Comparison of ENCODE assay signal across 20 cellular contexts in genomic region chr4:156472624-156473023, GRCh38.
"Had no signal": no experiment of that assay in that cellular context is flagged by ENCODE, and none has a peak within 500 bp of the region (broad histone marks: within the 10 kb centered on the region; RNA-seq: fewer than 3 reads in every experiment).

No MANE protein-coding gene starts in this region.

- H3K27ac ChIP-seq: cardiac muscle cell, esophagus muscularis mucosa, neural progenitor cell, ovary, right lobe of liver, tibial artery, WERI-Rb-1 had no signal

- H3K4me1 ChIP-seq: esophagus muscularis mucosa, neural progenitor cell, right lobe of liver had no signal

- H3K36me3 Mint-ChIP-seq: activated naive CD4-positive, alpha-beta T cell treated with anti-CD3 and anti-CD28 coated beads, Interleukin-2, amount 50 U/mL, for 72 hours; naive thymus-derived CD4-positive, alpha-beta T cell; neural progenitor cell; stimulated activated naive B cell treated with anti-CD40 and anti-IgM and Interleukin-4, amounts not matched to agents 10 μg/mL and 1 μg/mL and 100 μg/mL, for 72 hours had no signal

- H3K36me3 ChIP-seq: cardiac muscle cell, esophagus muscularis mucosa, neural progenitor cell, ovary, right lobe of liver, tibial artery, WERI-Rb-1 had no signal

- H3K9me3 ChIP-seq: esophagus muscularis mucosa, mucosa of descending colon, ovary, right lobe of liver, tibial artery had no signal

- H3K4me3 ChIP-seq: cardiac muscle cell, esophagus muscularis mucosa, mucosa of descending colon, neural progenitor cell, ovary, right lobe of liver, tibial artery had no signal

- H3K9ac ChIP-seq: neural progenitor cell had no signal

- H2AFZ ChIP-seq: neural progenitor cell had no signal

- DNase-seq: activated CD4-positive, alpha-beta T cell treated with anti-CD3 and anti-CD28 coated beads for 1 hour; activated gamma-delta T cell; activated T-cell treated with anti-CD3 and anti-CD28 coated beads, Interleukin-2, amount 50 U/mL, for 72 hours; amniotic stem cell; effector CD8-positive, alpha-beta T cell; mesenchymal stem cell; mucosa of descending colon; naive thymus-derived CD4-positive, alpha-beta T cell; ovary; right lobe of liver; stimulated activated naive B cell treated with anti-CD40 and anti-IgM and Interleukin-4, amounts not matched to agents 10 μg/mL and 1 μg/mL and 100 μg/mL, for 72 hours; T-helper 17 cell; tibial artery; WERI-Rb-1 had no signal

- H3K4me1 Mint-ChIP-seq: naive thymus-derived CD4-positive, alpha-beta T cell; stimulated activated naive B cell treated with anti-CD40 and anti-IgM and Interleukin-4, amounts not matched to agents 10 μg/mL and 1 μg/mL and 100 μg/mL, for 72 hours; T-helper 17 cell had no signal

- H3K27me3 ChIP-seq: cardiac muscle cell, esophagus muscularis mucosa, neural progenitor cell, ovary, right lobe of liver, tibial artery had no signal

- H3K9me3 Mint-ChIP-seq: dendritic cell treated with granulocyte-macrophage colony-stimulating factor and Interleukin-4, amounts not matched to agents 40 ng/mL and 50 ng/mL, for 4 days; neural progenitor cell; stimulated activated naive B cell treated with anti-CD40 and anti-IgM and Interleukin-4, amounts not matched to agents 10 μg/mL and 1 μg/mL and 100 μg/mL, for 72 hours had no signal

- ATAC-seq: mucosa of descending colon; naive thymus-derived CD4-positive, alpha-beta T cell; right lobe of liver; stimulated activated naive B cell treated with anti-CD40 and anti-IgM and Interleukin-4, amounts not matched to agents 10 μg/mL and 1 μg/mL and 100 μg/mL, for 72 hours; T-helper 17 cell had no signal

- H3K4me3 Mint-ChIP-seq: activated T-cell treated with anti-CD3 and anti-CD28 coated beads, Interleukin-2, amount 50 U/mL, for 72 hours; dendritic cell treated with granulocyte-macrophage colony-stimulating factor and Interleukin-4, amounts not matched to agents 40 ng/mL and 50 ng/mL, for 4 days; naive thymus-derived CD4-positive, alpha-beta T cell; neural progenitor cell; stimulated activated naive B cell treated with anti-CD40 and anti-IgM and Interleukin-4, amounts not matched to agents 10 μg/mL and 1 μg/mL and 100 μg/mL, for 72 hours; T-helper 17 cell had no signal

- H3K4me2 ChIP-seq: neural progenitor cell had no signal

- H3K27me3 Mint-ChIP-seq: dendritic cell treated with granulocyte-macrophage colony-stimulating factor and Interleukin-4, amounts not matched to agents 40 ng/mL and 50 ng/mL, for 4 days; naive thymus-derived CD4-positive, alpha-beta T cell; stimulated activated naive B cell treated with anti-CD40 and anti-IgM and Interleukin-4, amounts not matched to agents 10 μg/mL and 1 μg/mL and 100 μg/mL, for 72 hours; T-helper 17 cell had no signal

- FAIRE-seq: endothelial cell of umbilical vein had no signal

- H3K27ac Mint-ChIP-seq: activated naive CD4-positive, alpha-beta T cell treated with anti-CD3 and anti-CD28 coated beads, Interleukin-2, amount 50 U/mL, for 72 hours; activated T-cell treated with anti-CD3 and anti-CD28 coated beads, Interleukin-2, amount 50 U/mL, for 72 hours; dendritic cell treated with granulocyte-macrophage colony-stimulating factor and Interleukin-4, amounts not matched to agents 40 ng/mL and 50 ng/mL, for 4 days; naive thymus-derived CD4-positive, alpha-beta T cell; neural progenitor cell; stimulated activated naive B cell treated with anti-CD40 and anti-IgM and Interleukin-4, amounts not matched to agents 10 μg/mL and 1 μg/mL and 100 μg/mL, for 72 hours; T-helper 17 cell had no signal
